Comparison of ENCODE assay signal across 12 cellular contexts in genomic region chr22:40324468-40325305, GRCh38. TPM values are rescaled to one million over a fixed set of nuclear protein-coding genes. Genes with fewer than 3 reads are reported as not detected.
A peak's percentile ranks its signal among the peaks of the same experiment; 100 is the strongest.
DNase-seq lines count a peak whose midpoint lies in the region; ATAC-seq and TF ChIP-seq lines count a peak whose summit lies in the region.
"Had no signal": no experiment of that assay in that cellular context is flagged by ENCODE, and none has a peak within 500 bp of the region (broad histone marks: within the 10 kb centered on the region; RNA-seq: fewer than 3 reads in every experiment).

No MANE protein-coding gene starts in this region.

- peak overlapping the region; percentile 2 for H3K4me3 ChIP-seq in CD8-positive, alpha-beta T cell (ENCODE audit: low read depth, low read length)
- no peak overlapping the region for H3K4me3 ChIP-seq in Caco-2 (ENCODE audit: low read depth, low read length)
- H3K4me3 ChIP-seq: thoracic aorta had no signal

- H3K27me3 ChIP-seq in CD8-positive, alpha-beta T cell (ENCODE audit: insufficient read depth, low read length) = no peaks in the 10 kb centered on the region
- H3K27me3 ChIP-seq in Caco-2 (replicated peaks; ENCODE audit: control insufficient read depth, insufficient read depth, low read length) = no peaks in the 10 kb centered on the region

- no peaks in the 10 kb centered on the region for H3K9me3 ChIP-seq in CD8-positive, alpha-beta T cell (ENCODE audit: low read length)
- no peaks in the 10 kb centered on the region for H3K9me3 ChIP-seq in Caco-2
- H3K9me3 ChIP-seq: thoracic aorta had no signal

- ATAC-seq in CD8-positive, alpha-beta T cell = peak; percentile 67
- peak; percentile 37 for ATAC-seq in activated CD4-positive, alpha-beta T cell treated with anti-CD3 and anti-CD28 coated beads for 36 hours
- peak; percentile 25 to 51 for ATAC-seq in activated naive CD4-positive, alpha-beta T cell treated with anti-CD3 and anti-CD28 coated beads, Interleukin-2, amount 50 U/mL, for 72 hours
- ATAC-seq in HG03460 (IDR thresholded peaks at IDR 0.05; ENCODE audit: unreplicated experiment) = no peak
- ATAC-seq: esophagus mucosa had no signal

- no peaks in the 10 kb centered on the region for H3K9me3 Mint-ChIP-seq in CD8-positive, alpha-beta T cell
- no peaks in the 10 kb centered on the region for H3K9me3 Mint-ChIP-seq in activated CD4-positive, alpha-beta T cell treated with anti-CD3 and anti-CD28 coated beads for 36 hours (ENCODE audit: low read depth)
- no peaks in the 10 kb centered on the region for H3K9me3 Mint-ChIP-seq in activated naive CD4-positive, alpha-beta T cell treated with anti-CD3 and anti-CD28 coated beads, Interleukin-2, amount 50 U/mL, for 72 hours
- no peaks in the 10 kb centered on the region for H3K9me3 Mint-ChIP-seq in nephron progenitor cell
- no peaks in the 10 kb centered on the region for H3K9me3 Mint-ChIP-seq in Caco-2 (ENCODE audit: unreplicated experiment)

- peak; percentile 37 to 80 (median 59) for DNase-seq in CD8-positive, alpha-beta T cell
- peak; percentile 65 for DNase-seq in activated CD4-positive, alpha-beta T cell treated with anti-CD3 and anti-CD28 coated beads for 36 hours
- DNase-seq in activated naive CD4-positive, alpha-beta T cell treated with anti-CD3 and anti-CD28 coated beads, Interleukin-2, amount 50 U/mL, for 72 hours (ENCODE audit: low spot score in 2 of 2) = peak in 1 of 2 donors; percentile 41
- DNase-seq in nephron progenitor cell (no peak), HEK293T (ENCODE audit: extremely low spot score) (no peak), Caco-2 (no peak), GM10266 (ENCODE audit: extremely low spot score) (no peak)
- DNase-seq: AML-193, NCI-H1694 had no signal

- intact Hi-C loops in CD8-positive, alpha-beta T cell (cut with DNase I, micrococcal nuclease) = loop anchor here (1.0 to 10.0 kb wide), 7 partner anchors 11 to 420 kb away; partner anchors contain the start of genes ADSL (in 2 of the 2), GRAP2 (in 1 of the 2) and TNRC6B (in 1 of the 2)
- intact Hi-C loops in activated CD4-positive, alpha-beta T cell treated with anti-CD3 and anti-CD28 coated beads for 36 hours (cut with DNase I, micrococcal nuclease) = loop anchor here (1.0 to 2.0 kb wide), 4 partner anchors 10 to 48 kb away; partner anchors contain the start of gene ADSL (in 2 of the 2)
- intact Hi-C loops in Caco-2 (cut with micrococcal nuclease; ENCODE audit: unreplicated experiment) = no loop called here

- H3K27ac ChIP-seq in CD8-positive, alpha-beta T cell (ENCODE audit: low read depth, low read length) = peak overlapping the region; percentile 67
- H3K27ac ChIP-seq: thoracic aorta had no signal

- TF ChIP-seq CTCF in CD8-positive, alpha-beta T cell (IDR thresholded peaks at IDR 0.05) = no peak
- TF ChIP-seq CTCF in nephron progenitor cell (IDR thresholded peaks at IDR 0.05) (no peak), Caco-2 (IDR thresholded peaks at IDR 0.05; ENCODE audit: insufficient read depth in 1 of 2, low read depth in 1 of 2, low read length in 1 of 2, severe bottlenecking in 1 of 2, unreplicated experiment in 1 of 2) (no peak), GM10266 (IDR thresholded peaks at IDR 0.05; ENCODE audit: control insufficient read depth, insufficient read depth, low read depth, missing control alignments) (no peak)

- H3K27me3 Mint-ChIP-seq in CD8-positive, alpha-beta T cell (ENCODE audit: low read depth) = no peaks in the 10 kb centered on the region
- H3K27me3 Mint-ChIP-seq in activated CD4-positive, alpha-beta T cell treated with anti-CD3 and anti-CD28 coated beads for 36 hours = no peaks in the 10 kb centered on the region
- no peaks in the 10 kb centered on the region for H3K27me3 Mint-ChIP-seq in nephron progenitor cell (ENCODE audit: low read depth, poor library complexity)
- no peaks in the 10 kb centered on the region for H3K27me3 Mint-ChIP-seq in Caco-2 (ENCODE audit: insufficient read depth, unreplicated experiment)

- peaks cover 28% of the 10 kb centered on the region for H3K36me3 ChIP-seq in CD8-positive, alpha-beta T cell (ENCODE audit: insufficient read depth, low read length)
- H3K36me3 ChIP-seq in Caco-2 (ENCODE audit: control insufficient read depth, insufficient read depth, low read length) = peaks cover 1% of the 10 kb centered on the region; the same call in 1 of the 2 replicates

- POLR2A ChIA-PET in CD8-positive, alpha-beta T cell (lab: Charles Lee) = interaction anchor here (0.9 to 3.8 kb wide), 10 partner anchors 9 to 280 kb away, joined by 3 to 33 read pairs (median 6); partner anchors contain the start of genes ADSL and TNRC6B
- POLR2A ChIA-PET in activated CD4-positive, alpha-beta T cell treated with anti-CD3 and anti-CD28 coated beads for 36 hours (lab: Charles Lee) = interaction anchor here (1.0 to 1.9 kb wide), 2 partner anchors 21 to 23 kb away, joined by 3 to 7 read pairs; no protein-coding TSS in a partner anchor
- POLR2A ChIA-PET in HEK293T (lab: Yijun Ruan, JAX) (interaction anchor here (1.6 kb wide), 1 partner anchor 22 kb away, joined by 3 read pairs; no protein-coding TSS in a partner anchor), Caco-2 (lab: Charles Lee) (no interaction called here)

- CTCF ChIA-PET in CD8-positive, alpha-beta T cell (lab: Charles Lee) = interaction anchor here (0.7 to 3.4 kb wide), 7 partner anchors 20 to 161 kb away, joined by 3 to 28 read pairs (median 3); partner anchors contain the start of gene ADSL
- CTCF ChIA-PET in activated CD4-positive, alpha-beta T cell treated with anti-CD3 and anti-CD28 coated beads for 36 hours (lab: Charles Lee) = interaction anchor here (0.6 to 1.4 kb wide), 6 partner anchors 7 to 45 kb away, joined by 3 read pairs; no protein-coding TSS in a partner anchor
- CTCF ChIA-PET in HEK293T (lab: Yijun Ruan, JAX) = no interaction called here
- CTCF ChIA-PET in Caco-2 (lab: Charles Lee) = no interaction called here

- H3K36me3 Mint-ChIP-seq in CD8-positive, alpha-beta T cell = peaks cover 56% of the 10 kb centered on the region
- peaks cover 28% of the 10 kb centered on the region for H3K36me3 Mint-ChIP-seq in activated CD4-positive, alpha-beta T cell treated with anti-CD3 and anti-CD28 coated beads for 36 hours (ENCODE audit: low read depth)
- H3K36me3 Mint-ChIP-seq in activated naive CD4-positive, alpha-beta T cell treated with anti-CD3 and anti-CD28 coated beads, Interleukin-2, amount 50 U/mL, for 72 hours = peaks cover 4 to 30% of the 10 kb centered on the region in 2 donors
- H3K36me3 Mint-ChIP-seq in nephron progenitor cell (ENCODE audit: low read depth) = peaks cover 39% of the 10 kb centered on the region
- peaks cover 13% of the 10 kb centered on the region for H3K36me3 Mint-ChIP-seq in Caco-2 (ENCODE audit: insufficient read depth, unreplicated experiment)

- peak overlapping the region; percentile 98 for H3K27ac Mint-ChIP-seq in CD8-positive, alpha-beta T cell
- peak overlapping the region; percentile 95 for H3K27ac Mint-ChIP-seq in activated CD4-positive, alpha-beta T cell treated with anti-CD3 and anti-CD28 coated beads for 36 hours
- H3K27ac Mint-ChIP-seq in activated naive CD4-positive, alpha-beta T cell treated with anti-CD3 and anti-CD28 coated beads, Interleukin-2, amount 50 U/mL, for 72 hours = peak overlapping the region; percentile 84 to 96
- H3K27ac Mint-ChIP-seq in nephron progenitor cell = peak overlapping the region; percentile 27
- H3K27ac Mint-ChIP-seq in Caco-2 (ENCODE audit: unreplicated experiment) = no peak overlapping the region

- no TSS peak for BruUV-seq in Caco-2 (replicated peaks; lab: Mats Ljungman, UMichigan)

- H3K4me3 Mint-ChIP-seq in CD8-positive, alpha-beta T cell = peak overlapping the region; percentile 70
- H3K4me3 Mint-ChIP-seq in activated CD4-positive, alpha-beta T cell treated with anti-CD3 and anti-CD28 coated beads for 36 hours = peak overlapping the region; percentile 63
- H3K4me3 Mint-ChIP-seq in nephron progenitor cell = no peak overlapping the region
- no peak overlapping the region for H3K4me3 Mint-ChIP-seq in Caco-2 (ENCODE audit: unreplicated experiment)

- peaks cover 77% of the 10 kb centered on the region for H3K4me1 ChIP-seq in CD8-positive, alpha-beta T cell (ENCODE audit: insufficient read depth, low read length)
- H3K4me1 ChIP-seq in Caco-2 = no peaks in the 10 kb centered on the region

- H3K4me1 Mint-ChIP-seq in CD8-positive, alpha-beta T cell (ENCODE audit: low read depth) = peaks cover 87% of the 10 kb centered on the region
- H3K4me1 Mint-ChIP-seq in activated CD4-positive, alpha-beta T cell treated with anti-CD3 and anti-CD28 coated beads for 36 hours = peaks cover 93% of the 10 kb centered on the region
- H3K4me1 Mint-ChIP-seq in nephron progenitor cell = peaks cover 24% of the 10 kb centered on the region
- H3K4me1 Mint-ChIP-seq in Caco-2 (ENCODE audit: low read depth, unreplicated experiment) = no peaks in the 10 kb centered on the region

TF ChIP-seq in HEK293T, 16 proteins besides CTCF, POLR2A, EP300 and RAD21 (continues in another document):
- TF ChIP-seq L3MBTL2 (conservative IDR thresholded peaks at IDR 0.05) (no peak), ZNF384 (IDR thresholded peaks at IDR 0.05) (no peak), NFRKB (IDR thresholded peaks at IDR 0.05) (no peak), BHLHE40 (IDR thresholded peaks at IDR 0.05; ENCODE audit: borderline replicate concordance) (no peak), SUZ12 (IDR thresholded peaks at IDR 0.05) (no peak), CTBP1 (IDR thresholded peaks at IDR 0.05; ENCODE audit: borderline replicate concordance) (no peak), HDGF (IDR thresholded peaks at IDR 0.05; ENCODE audit: borderline replicate concordance) (no peak), FOXM1 (IDR thresholded peaks at IDR 0.05; ENCODE audit: borderline replicate concordance) (no peak), FOXK2 (IDR thresholded peaks at IDR 0.05) (no peak)

RNA-seq across cellular contexts. Expression of gene ADSL, which starts 21.6 kb away (rescaled TPM):
- total RNA-seq in CD8-positive, alpha-beta T cell = 10 to 100 TPM; 61.8 to 68.7 TPM
- 100 to 1,000 TPM; 125 to 172 TPM for total RNA-seq in activated CD4-positive, alpha-beta T cell treated with anti-CD3 and anti-CD28 coated beads for 36 hours
- 100 to 1,000 TPM in 1 of 2 donors, 10 to 100 TPM in 1; 97.4 to 135 TPM for total RNA-seq in activated naive CD4-positive, alpha-beta T cell treated with anti-CD3 and anti-CD28 coated beads, Interleukin-2, amount 50 U/mL, for 72 hours
- total RNA-seq in Caco-2 (2022) = 120 and 123 TPM in 2 replicates

RNA-seq across cellular contexts. Expression of gene SGSM3, which starts 45.7 kb away (rescaled TPM):
- 10 to 100 TPM; 74.0 to 80.1 TPM for total RNA-seq in CD8-positive, alpha-beta T cell
- 10 to 100 TPM; 52.7 to 53.4 TPM for total RNA-seq in activated CD4-positive, alpha-beta T cell treated with anti-CD3 and anti-CD28 coated beads for 36 hours
- 10 to 100 TPM; 31.8 to 50.2 TPM for total RNA-seq in activated naive CD4-positive, alpha-beta T cell treated with anti-CD3 and anti-CD28 coated beads, Interleukin-2, amount 50 U/mL, for 72 hours
- total RNA-seq in Caco-2 (2022) = 51.4 and 56.5 TPM in 2 replicates

Comparison
In these comparisons a context has a peak if more than half of its experiments do, and no peak if none do; other contexts are left out.
1. DNase-seq: peak in CD8-positive, alpha-beta T cell (7 of 7) and activated CD4-positive, alpha-beta T cell treated with anti-CD3 and anti-CD28 coated beads for 36 hours (single experiment); none in nephron progenitor cell (single experiment), HEK293T (single experiment), Caco-2 (0 of 2) and GM10266 (single experiment).
2. H3K4me3 Mint-ChIP-seq: peak in CD8-positive, alpha-beta T cell (single experiment) and activated CD4-positive, alpha-beta T cell treated with anti-CD3 and anti-CD28 coated beads for 36 hours (single experiment); none in nephron progenitor cell (single experiment) and Caco-2 (single experiment).
3. CTCF ChIA-PET loops: an anchor here in CD8-positive, alpha-beta T cell (0.7 to 3.4 kb wide) and activated CD4-positive, alpha-beta T cell treated with anti-CD3 and anti-CD28 coated beads for 36 hours (0.6 to 1.4 kb wide); none called in HEK293T and Caco-2.